Comparison of ENCODE assay signal across 11 cellular contexts in genomic region chr15:96132126-96132525, GRCh38.
"Had no signal": no experiment of that assay in that cellular context is flagged by ENCODE, and none has a peak within 500 bp of the region (broad histone marks: within the 10 kb centered on the region; RNA-seq: fewer than 3 reads in every experiment).

No MANE protein-coding gene starts in this region.

- H3K9ac ChIP-seq: GM23248 had no signal

- H3K9me3 ChIP-seq: HAP-1 had no signal

- ATAC-seq: GM23338, HCT116 had no signal

- H3K4me1 ChIP-seq: HAP-1 had no signal

- H3K4me3 ChIP-seq: GM23248, GM23338, HAP-1 had no signal

- H3K4me2 ChIP-seq: GM23338 had no signal

- H3K27ac ChIP-seq: GM23248 had no signal

- H2AFZ ChIP-seq: GM23248, GM23338 had no signal

- H3K36me3 ChIP-seq: HAP-1 had no signal

- DNase-seq: GM23248, GOT3, H7, H9, HCEC 1CT, HFFc6 had no signal

- FAIRE-seq: H1, H54 had no signal
